Comparison of ENCODE assay signal across 1 cellular context in the genomic region with DNA sequence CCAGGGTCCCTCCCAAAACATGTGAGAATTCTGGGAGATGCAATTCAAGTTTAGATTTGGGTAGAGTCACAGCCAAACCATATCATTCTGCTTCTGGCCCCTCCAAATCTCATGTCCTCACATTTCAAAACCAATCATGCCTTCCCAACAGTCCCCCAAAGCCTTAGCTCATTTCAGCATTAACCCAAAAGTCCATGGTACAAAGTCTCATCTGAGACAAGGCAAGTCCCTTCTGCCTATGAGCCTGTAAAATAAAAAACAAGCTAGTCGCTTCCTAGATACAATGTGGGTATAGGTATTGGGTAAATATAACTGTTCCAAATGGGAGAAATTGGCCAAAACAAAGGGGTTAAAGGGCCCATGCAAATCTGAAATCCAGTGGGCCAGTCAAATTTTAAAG. TPM values are rescaled to one million over a fixed set of nuclear protein-coding genes. Genes with fewer than 3 reads are reported as not detected.
"Had no signal": no experiment of that assay in that cellular context is flagged by ENCODE, and none has a peak within 500 bp of the region (broad histone marks: within the 10 kb centered on the region; RNA-seq: fewer than 3 reads in every experiment).

No MANE protein-coding gene starts in this region.

RNA-seq across cellular contexts. Expression of gene SERINC2, which starts 59.7 kb away (rescaled TPM):
- total RNA-seq: naive thymus-derived CD8-positive, alpha-beta T cell had no signal
- polyA plus RNA-seq: naive thymus-derived CD8-positive, alpha-beta T cell had no signal
